8 cellular contexts compared by ENCODE assay signal in genomic region chr22:31629741-31630184, GRCh38. TPM values are rescaled to one million over a fixed set of nuclear protein-coding genes. Genes with fewer than 3 reads are reported as not detected.
A peak's percentile ranks its signal among the peaks of the same experiment; 100 is the strongest.
DNase-seq lines count a peak whose midpoint lies in the region; ATAC-seq, FAIRE-seq and TF ChIP-seq lines count a peak whose summit lies in the region.

No MANE protein-coding gene starts in this region.

- peak overlapping the region; percentile 89 to 94 for H3K9ac ChIP-seq in K562 (ENCODE audit: insufficient read depth in 1 of 2, low read depth in 2 of 2, low read length in 2 of 2)

- no peak for TF ChIP-seq RAD21 in K562 (CRISPR knock-in tag; conservative IDR thresholded peaks at IDR 0.05 in 1 of 2, IDR thresholded peaks at IDR 0.05 in 1 of 2)

- H3K9me1 ChIP-seq in K562 (ENCODE audit: control insufficient read depth, insufficient read depth, low read length) = peaks cover 3% of the 10 kb centered on the region

- TF ChIP-seq EP300 in K562 (IDR thresholded peaks at IDR 0.05; ENCODE audit: low read length) (no peak), upper lobe of left lung (IDR thresholded peaks at IDR 0.05) (no peak)

- no peak for FAIRE-seq in K562 (lab: Jason Lieb, UNC)

- H3K4me3 ChIP-seq in cardiac muscle cell = peak overlapping the region; percentile 86
- H3K4me3 ChIP-seq in K562 = peak overlapping the region; percentile 82
- H3K4me3 ChIP-seq in lung = peak overlapping the region; percentile 70
- H3K4me3 ChIP-seq in upper lobe of left lung = peak overlapping the region; percentile 68 to 84 (median 78)

- intact Hi-C loops in left cardiac atrium (cut with DNase I) = loop anchor here (5.0 to 10.0 kb wide), 2 partner anchors 62 to 285 kb away; partner anchors contain the start of gene PATZ1 (in 1 of the 2)
- intact Hi-C loops in K562 (cut with micrococcal nuclease) = loop anchor here (2.0 kb wide), 1 partner anchor 139 kb away; no protein-coding TSS in a partner anchor

- H3K36me3 ChIP-seq in cardiac muscle cell (no peaks in the 10 kb centered on the region), K562 (ENCODE audit: control insufficient read depth, insufficient read depth, low read length) (peaks cover 36% of the 10 kb centered on the region; the same call in 2 of the 3 replicates), lung (ENCODE audit: control insufficient read depth in 2 of 2, insufficient read depth in 2 of 2, low read length in 2 of 2) (peaks cover 0 to 5% of the 10 kb centered on the region in 2 donors), upper lobe of left lung (peaks cover 0 to 8% (median 1%) of the 10 kb centered on the region in 4 donors)

- ATAC-seq in left cardiac atrium (no peak), K562 (no peak), lung (ENCODE audit: insufficient read depth, low FRiP score) (no peak), upper lobe of left lung (ENCODE audit: low FRiP score in 2 of 2) (no peak)

- peak overlapping the region; percentile 52; the same call in 1 of the 2 replicates for H2AFZ ChIP-seq in K562 (ENCODE audit: low read depth, low read length)

- CTCF ChIA-PET in K562 (lab: Yijun Ruan, JAX; ENCODE audit: low intra/inter-chr PET ratio) = no interaction called here

- no peaks in the 10 kb centered on the region for H3K27me3 ChIP-seq in cardiac muscle cell
- H3K27me3 ChIP-seq in K562 (ENCODE audit: control insufficient read depth in 2 of 2, insufficient read depth in 2 of 2, low read length in 2 of 2) = no peaks in the 10 kb centered on the region
- H3K27me3 ChIP-seq in lung (ENCODE audit: control insufficient read depth, insufficient read depth) = no peaks in the 10 kb centered on the region
- H3K27me3 ChIP-seq in upper lobe of left lung = no peaks in the 10 kb centered on the region

- no TSS peak for BruUV-seq in K562 (replicated peaks; lab: Mats Ljungman, UMichigan)

- peaks cover 86% of the 10 kb centered on the region for H3K79me2 ChIP-seq in K562 (ENCODE audit: control insufficient read depth, insufficient read depth, low read length)

- 8% methylated on average over 6 of the region's 14 CpGs for WGBS in K562 (ENCODE audit: insufficient coverage, low coverage, missing lambda C conversion rate)
- 29 to 39% methylated on average over 14 of the region's 14 CpGs for WGBS in lung, 2 donors
- WGBS in upper lobe of left lung, 2 donors = 17 to 27% methylated on average over 6 to 14 of the region's 14 CpGs

- H3K4me2 ChIP-seq in K562 (ENCODE audit: insufficient read depth, low read length) = peak overlapping the region; percentile 84

- POLR2A ChIA-PET in K562 (lab: Yijun Ruan, JAX) = interaction anchor here (0.6 to 1.7 kb wide), 7 partner anchors 8 to 277 kb away, joined by 3 to 14 read pairs (median 4); partner anchors contain the start of gene PISD

- peak in 1 of 2 donors; percentile 8 for DNase-seq in cardiac muscle cell (ENCODE audit: low read depth in 1 of 2, low spot score in 1 of 2)
- DNase-seq in left cardiac atrium = no peak
- no peak for DNase-seq in K562 (ENCODE audit: extremely low read depth in 1 of 4, low spot score in 3 of 4)
- DNase-seq in lung (ENCODE audit: low spot score) = no peak
- DNase-seq in upper lobe of left lung = no peak
- no peak for DNase-seq in SIG-M5 treated with dmso at 0.1 percent for 504 hours (lab: John Stamatoyannopoulos, UW; ENCODE audit: unreplicated experiment)
- no peak for DNase-seq in NCI-H345 treated with DMSO at 0.1 percent for 48 hours (lab: John Stamatoyannopoulos, UW; ENCODE audit: unreplicated experiment)
- DNase-seq in activated CD8-positive, alpha-beta memory T cell treated with anti-CD3 and anti-CD28 coated beads, Interleukin-2, amount 50 U/mL, for 4 hours = no peak

- H3K4me1 ChIP-seq in cardiac muscle cell (ENCODE audit: low read depth) = peaks cover 8% of the 10 kb centered on the region
- H3K4me1 ChIP-seq in K562 (replicated peaks in 1 of 2; ENCODE audit: control insufficient read depth in 2 of 2, insufficient read depth in 2 of 2, low read length in 2 of 2) = peaks cover 49 to 62% of the 10 kb centered on the region in 2 experiments
- peaks cover 4 to 43% of the 10 kb centered on the region in 2 donors for H3K4me1 ChIP-seq in lung (ENCODE audit: control insufficient read depth in 2 of 2, insufficient read depth in 2 of 2, low read length in 2 of 2)
- peaks cover 54 to 85% (median 59%) of the 10 kb centered on the region in 4 donors for H3K4me1 ChIP-seq in upper lobe of left lung

- H3K27ac ChIP-seq in cardiac muscle cell = peak overlapping the region; percentile 77
- peak overlapping the region; percentile 87 for H3K27ac ChIP-seq in K562 (ENCODE audit: extremely low read depth, low read depth, low read length)
- peak overlapping the region; percentile 77 to 94 for H3K27ac ChIP-seq in lung (ENCODE audit: low read depth in 1 of 2, low read length in 1 of 2)
- H3K27ac ChIP-seq in upper lobe of left lung = peak overlapping the region; percentile 89 to 98 (median 95)

- no peak for TF ChIP-seq CTCF in cardiac muscle cell (IDR thresholded peaks at IDR 0.05; ENCODE audit: low read depth, low read length)
- 0 out of 6 replicates have a peak, but pooled peaks of 1 of the 3 experiments have one; percentile 9 for TF ChIP-seq CTCF in K562 (IDR thresholded peaks at IDR 0.05 in 2 of 3, conservative IDR thresholded peaks at IDR 0.05 in 1 of 3; ENCODE audit: insufficient read depth in 2 of 3, low read depth in 1 of 3, low read length in 3 of 3)
- TF ChIP-seq CTCF in lung (IDR thresholded peaks at IDR 0.05; ENCODE audit: control extremely low read depth, extremely low read depth) = no peak
- TF ChIP-seq CTCF in upper lobe of left lung (IDR thresholded peaks at IDR 0.05) = no peak

- no peaks in the 10 kb centered on the region for H4K20me1 ChIP-seq in K562 (replicated peaks; ENCODE audit: control insufficient read depth, insufficient read depth, low read length)

- no peak for TF ChIP-seq POLR2A in K562 (conservative IDR thresholded peaks at IDR 0.05)
- no peak for TF ChIP-seq POLR2A in upper lobe of left lung (IDR thresholded peaks at IDR 0.05)

- in situ Hi-C loops in K562 (cut with MboI) = loop anchor here (5.0 kb wide), 1 partner anchor 67 kb away; no protein-coding TSS in a partner anchor

- no peaks in the 10 kb centered on the region for H3K9me3 ChIP-seq in cardiac muscle cell (ENCODE audit: low read depth)
- H3K9me3 ChIP-seq in K562 (replicated peaks; ENCODE audit: control insufficient read depth, insufficient read depth, low read depth, low read length) = no peaks in the 10 kb centered on the region
- H3K9me3 ChIP-seq in lung (ENCODE audit: control insufficient read depth in 2 of 2, insufficient read depth in 1 of 2, low read length in 1 of 2) = no peaks in the 10 kb centered on the region
- no peaks in the 10 kb centered on the region for H3K9me3 ChIP-seq in upper lobe of left lung

TF ChIP-seq in K562, 482 proteins besides CTCF, POLR2A, EP300 and RAD21 (continues in another document):
- TF ChIP-seq, protein P1, sequence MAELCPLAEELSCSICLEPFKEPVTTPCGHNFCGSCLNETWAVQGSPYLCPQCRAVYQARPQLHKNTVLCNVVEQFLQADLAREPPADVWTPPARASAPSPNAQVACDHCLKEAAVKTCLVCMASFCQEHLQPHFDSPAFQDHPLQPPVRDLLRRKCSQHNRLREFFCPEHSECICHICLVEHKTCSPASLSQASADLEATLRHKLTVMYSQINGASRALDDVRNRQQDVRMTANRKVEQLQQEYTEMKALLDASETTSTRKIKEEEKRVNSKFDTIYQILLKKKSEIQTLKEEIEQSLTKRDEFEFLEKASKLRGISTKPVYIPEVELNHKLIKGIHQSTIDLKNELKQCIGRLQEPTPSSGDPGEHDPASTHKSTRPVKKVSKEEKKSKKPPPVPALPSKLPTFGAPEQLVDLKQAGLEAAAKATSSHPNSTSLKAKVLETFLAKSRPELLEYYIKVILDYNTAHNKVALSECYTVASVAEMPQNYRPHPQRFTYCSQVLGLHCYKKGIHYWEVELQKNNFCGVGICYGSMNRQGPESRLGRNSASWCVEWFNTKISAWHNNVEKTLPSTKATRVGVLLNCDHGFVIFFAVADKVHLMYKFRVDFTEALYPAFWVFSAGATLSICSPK (IDR thresholded peaks at IDR 0.05; ENCODE audit: borderline replicate concordance) = no peak
- TF ChIP-seq KLF13 (tag; IDR thresholded peaks at IDR 0.05; ENCODE audit: borderline replicate concordance, low read depth) (no peak), ETV5 (CRISPR knock-in tag; IDR thresholded peaks at IDR 0.05; ENCODE audit: low read depth) (0 out of 2 replicates have a peak, but pooled peaks have one; percentile 11)
- TF ChIP-seq, protein P2, sequence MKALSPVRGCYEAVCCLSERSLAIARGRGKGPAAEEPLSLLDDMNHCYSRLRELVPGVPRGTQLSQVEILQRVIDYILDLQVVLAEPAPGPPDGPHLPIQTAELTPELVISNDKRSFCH (CRISPR knock-in tag; IDR thresholded peaks at IDR 0.05) = no peak
- TF ChIP-seq, protein P2 (tag; IDR thresholded peaks at IDR 0.05) = no peak

RNA-seq across cellular contexts. Expression of gene PISD, which starts 32.3 kb away (rescaled TPM):
- total RNA-seq in cardiac muscle cell = 30.8 and 39.6 TPM in 2 replicates
- 30.4 and 31.2 TPM in 2 replicates for polyA plus RNA-seq in cardiac muscle cell
- total RNA-seq in left cardiac atrium = 10 to 100 TPM; 25.2 to 40.8 TPM
- total RNA-seq in K562 (2011; cell fraction: chromatin; rRNA removed; ENCODE audit: low replicate concordance) = 37.5 and 84.0 TPM in 2 replicates
- 62.2 and 72.4 TPM in 2 replicates for total RNA-seq in K562 (2011; cell fraction: nucleolus; rRNA removed)
- 47.8 and 52.1 TPM in 2 replicates for total RNA-seq in K562 (2011; cell fraction: nucleoplasm; rRNA removed)
- 33.3 and 47.1 TPM in 2 replicates for total RNA-seq in K562 (2014; rRNA removed)
- 20.2 and 24.5 TPM in 2 replicates for total RNA-seq in K562 (2014; rRNA removed; fragmentation: Illumina TruSeq; extraction: Trizol)
- total RNA-seq in K562 (2015; rRNA removed; fragmentation: Illumina TruSeq; extraction: Trizol) = 27.4 and 28.1 TPM in 2 replicates
- 56.8 and 63.1 TPM in 2 replicates for total RNA-seq in K562 (2021)
- polyA plus RNA-seq in K562 (2011; rRNA removed) = 29.1 and 44.3 TPM in 2 replicates
- polyA plus RNA-seq in K562 (2011; cell fraction: cytosol; rRNA removed) = 48.2 and 59.1 TPM in 2 replicates
- polyA plus RNA-seq in K562 (2011; cell fraction: nucleus; rRNA removed) = 112 and 122 TPM in 2 replicates
- polyA plus RNA-seq in K562 (2012) = 31.9 and 36.1 TPM in 2 replicates
- polyA plus RNA-seq in K562 (2014; fragmentation: Illumina TruSeq; extraction: Trizol) = 42.6 and 48.5 TPM in 2 replicates
- 10 to 100 TPM; 44.4 to 65.9 TPM for polyA plus RNA-seq in K562 (2014; fragmentation: Nextera tagmentation; extraction: Ambion mirVana)
- polyA plus RNA-seq in K562 (2014; rRNA removed) = 36.6 and 44.9 TPM in 2 replicates
- polyA minus RNA-seq in K562 (2011; rRNA and poly(A)+ RNA removed) = 14.8 and 17.3 TPM in 2 replicates
- polyA minus RNA-seq in K562 (2011; cell fraction: cytosol; rRNA and poly(A)+ RNA removed) = 17.0 and 18.8 TPM in 2 replicates
- 22.3 and 29.7 TPM in 2 replicates for polyA minus RNA-seq in K562 (2011; cell fraction: nucleus; rRNA and poly(A)+ RNA removed)
- total RNA-seq in lung = 10 to 100 TPM; 25.7 to 94.6 TPM
- polyA plus RNA-seq in lung = 10 to 100 TPM; 35.2 to 58.4 TPM
- total RNA-seq in upper lobe of left lung = 10 to 100 TPM; 18.4 to 81.8 (median 53.9) TPM
